8 cellular contexts compared by ENCODE assay signal in the genomic region with DNA sequence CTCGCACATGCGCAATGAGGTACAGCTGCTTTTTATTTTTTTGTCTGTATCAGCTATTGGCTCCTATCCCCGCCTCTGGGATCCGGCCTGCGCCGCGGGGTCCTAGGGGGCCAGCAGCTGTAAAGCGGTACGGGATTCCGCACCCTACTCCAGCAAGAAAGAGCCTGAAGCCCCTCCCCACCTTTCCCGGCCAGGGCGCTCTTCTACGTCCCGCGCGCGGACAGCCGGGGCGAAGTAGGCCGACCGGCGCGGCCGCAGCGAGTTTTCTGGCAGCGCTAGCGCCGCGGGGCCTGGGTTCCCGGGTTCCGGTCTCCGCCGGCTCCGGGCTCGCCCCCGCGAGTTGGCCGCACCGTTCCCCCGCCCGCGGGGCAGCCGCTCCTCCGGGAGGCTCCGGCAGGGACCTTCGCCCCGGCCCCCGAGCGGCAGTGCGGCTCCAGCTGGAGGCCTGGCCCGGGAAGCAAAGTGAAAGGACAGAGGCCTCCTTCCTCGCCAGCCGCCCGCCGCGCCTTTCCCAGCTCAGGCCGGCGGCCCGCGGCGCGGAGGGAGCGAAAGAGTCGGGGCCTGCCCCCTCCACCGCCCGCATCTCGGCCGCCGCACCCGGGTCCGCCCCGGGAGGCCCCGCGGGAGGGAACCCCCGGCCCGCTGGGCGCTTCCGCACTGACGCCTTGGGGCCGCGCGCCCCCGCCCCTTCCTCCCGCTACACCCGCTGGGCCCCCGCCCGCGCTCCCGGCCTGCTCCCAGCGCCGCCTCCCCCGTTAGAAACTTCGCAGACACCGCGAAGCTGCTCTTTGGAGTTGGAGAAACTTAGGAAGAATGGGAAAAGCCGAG. TPM values are rescaled to one million over a fixed set of nuclear protein-coding genes. Genes with fewer than 3 reads are reported as not detected.
DNase-seq lines count a peak whose midpoint lies in the region; ATAC-seq and TF ChIP-seq lines count a peak whose summit lies in the region.

No MANE protein-coding gene starts in this region.

- H3K9me3 ChIP-seq in BE2C, result no peaks in the 10 kb centered on the region
- H3K9me3 ChIP-seq in mononuclear cell (ENCODE audit: low read depth, low read length), result no peaks in the 10 kb centered on the region
- no peaks in the 10 kb centered on the region for H3K9me3 ChIP-seq in thyroid gland

- peak overlapping the region; percentile 83 to 91 (median 89) for H3K27ac ChIP-seq in thyroid gland

- H3K36me3 ChIP-seq in BE2C, result no peaks in the 10 kb centered on the region
- no peaks in the 10 kb centered on the region for H3K36me3 ChIP-seq in thyroid gland

- intact Hi-C loops in thyroid gland (cut with DNase I), result loop anchor here (5.0 kb wide), 1 partner anchor 97 kb away; no protein-coding TSS in a partner anchor

- ATAC-seq in GM18861 (IDR thresholded peaks at IDR 0.05; ENCODE audit: unreplicated experiment), result peak; percentile 37
- ATAC-seq in HG03039 (IDR thresholded peaks at IDR 0.05; ENCODE audit: unreplicated experiment), result peak; percentile 42

- DNase-seq in BE2C (peak; percentile 77), NCI-H226 (peak; percentile 57), erythroblast (lab: John Stamatoyannopoulos, UW) (peak; percentile 90 to 94), thyroid gland (peak; percentile 58 to 64)
- peak; percentile 78 for DNase-seq in activated CD8-positive, alpha-beta memory T cell treated with anti-CD3 and anti-CD28 coated beads, Interleukin-2, amount 50 U/mL, for 48 hours

- WGBS in thyroid gland, 2 donors, result 1 to 2% methylated on average over 9 to 39 of the region's 96 CpGs

- H3K4me3 ChIP-seq in BE2C (ENCODE audit: low read depth, low read length) (peak overlapping the region; percentile 74), mononuclear cell (ENCODE audit: low read length) (peak overlapping the region; percentile 58), thyroid gland (replicated peaks in 1 of 3) (peak overlapping the region; percentile 24 to 87 (median 72))

- H3K4me1 ChIP-seq in BE2C (no peaks in the 10 kb centered on the region), mononuclear cell (ENCODE audit: insufficient read depth, low read length) (peaks cover 39% of the 10 kb centered on the region), thyroid gland (peaks cover 19 to 25% of the 10 kb centered on the region in 2 donors)

- peaks cover 86% of the 10 kb centered on the region for H3K27me3 ChIP-seq in BE2C
- H3K27me3 ChIP-seq in mononuclear cell (ENCODE audit: insufficient read depth, low read length), result peaks cover 92% of the 10 kb centered on the region
- peaks cover 76% of the 10 kb centered on the region for H3K27me3 ChIP-seq in thyroid gland

- TF ChIP-seq CTCF in BE2C (IDR thresholded peaks at IDR 0.05; ENCODE audit: low read depth, low read length), result no peak
- peak in 1 of 6 experiments; percentile 7 for TF ChIP-seq CTCF in thyroid gland (IDR thresholded peaks at IDR 0.05)

- TF ChIP-seq POLR2A in erythroblast (IDR thresholded peaks at IDR 0.05; ENCODE audit: low read length) (peak; percentile 79), thyroid gland (IDR thresholded peaks at IDR 0.05) (peak in 1 of 2 donors; percentile 38)

RNA-seq across cellular contexts. Expression of a gene that starts 4.7 kb away (rescaled TPM):
- polyA plus RNA-seq in BE2C (2012; ENCODE audit: insufficient read depth, insufficient read length, low read depth), result 0.73 TPM
- total RNA-seq in mononuclear cell (not detected), thyroid gland (under 1 TPM in 1 of 4 donors, not detected in 3; 0.27 TPM)

RNA-seq across cellular contexts. Expression of a gene that starts 19.7 kb away (rescaled TPM):
- 48.1 TPM for polyA plus RNA-seq in BE2C (2012; ENCODE audit: insufficient read depth, insufficient read length, low read depth)
- 67.4 TPM for total RNA-seq in mononuclear cell
- total RNA-seq in thyroid gland, result 10 to 100 TPM; 41.2 to 73.5 (median 59.0) TPM

RNA-seq across cellular contexts. Expression of a gene that starts 24.4 kb away (rescaled TPM):
- 62.5 TPM for polyA plus RNA-seq in BE2C (2012; ENCODE audit: insufficient read depth, insufficient read length, low read depth)
- total RNA-seq in mononuclear cell, result 21.5 TPM
- total RNA-seq in thyroid gland, result 10 to 100 TPM; 29.9 to 41.3 (median 31.4) TPM

Comparison
In these comparisons a context has a peak if more than half of its experiments do, and no peak if none do; other contexts are left out.
1. Peak in every context shown above with its lines: DNase-seq, ATAC-seq, H3K4me3 ChIP-seq and H3K27ac ChIP-seq.